Comparison of ENCODE assay signal across 1 cellular context in the genomic region with DNA sequence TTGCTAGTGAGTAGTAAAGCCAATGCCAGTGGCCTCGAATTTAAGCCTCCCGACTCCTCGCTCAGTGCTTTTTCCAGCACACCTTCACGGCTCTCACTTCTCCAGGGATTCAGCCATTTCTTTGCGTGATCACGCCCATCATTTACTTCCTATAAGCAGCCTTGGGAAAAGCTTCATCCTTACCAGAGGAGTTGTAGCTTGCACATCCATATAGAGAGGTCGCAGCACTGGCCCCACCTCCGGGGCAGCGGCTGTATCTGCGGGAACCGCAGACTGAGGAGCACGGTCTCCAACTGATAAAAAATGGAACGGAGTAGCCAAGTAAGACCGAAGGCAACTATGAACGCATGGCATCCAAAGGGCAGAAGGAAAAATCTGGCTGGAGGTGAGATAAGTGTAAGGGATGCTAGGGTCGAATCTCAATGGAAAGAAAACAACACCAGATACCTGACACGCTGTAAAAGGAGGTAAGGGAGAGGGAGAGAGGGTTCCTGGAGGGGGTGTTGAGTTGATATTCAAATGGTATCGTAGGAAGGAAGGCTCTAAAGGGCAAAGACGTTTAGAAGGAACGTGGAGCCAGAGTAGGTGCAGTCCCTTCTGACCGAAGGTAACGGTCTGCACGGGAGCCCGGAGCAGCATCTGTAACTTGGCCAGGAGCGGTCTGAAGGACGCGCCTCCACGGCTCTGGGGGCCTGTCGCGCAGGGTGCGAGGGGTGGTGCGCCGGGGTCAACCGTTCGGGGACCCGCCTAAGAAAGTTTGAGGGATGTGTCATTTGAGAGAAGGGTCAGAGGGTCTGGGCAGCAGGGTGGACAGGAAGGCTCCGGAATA.
TF ChIP-seq lines count a peak whose summit lies in the region.

No MANE protein-coding gene starts in this region.

TF ChIP-seq in HepG2, 621 proteins besides CTCF, POLR2A, EP300 and RAD21 (continued from another document and continues in another):
- TF ChIP-seq, protein P1, sequence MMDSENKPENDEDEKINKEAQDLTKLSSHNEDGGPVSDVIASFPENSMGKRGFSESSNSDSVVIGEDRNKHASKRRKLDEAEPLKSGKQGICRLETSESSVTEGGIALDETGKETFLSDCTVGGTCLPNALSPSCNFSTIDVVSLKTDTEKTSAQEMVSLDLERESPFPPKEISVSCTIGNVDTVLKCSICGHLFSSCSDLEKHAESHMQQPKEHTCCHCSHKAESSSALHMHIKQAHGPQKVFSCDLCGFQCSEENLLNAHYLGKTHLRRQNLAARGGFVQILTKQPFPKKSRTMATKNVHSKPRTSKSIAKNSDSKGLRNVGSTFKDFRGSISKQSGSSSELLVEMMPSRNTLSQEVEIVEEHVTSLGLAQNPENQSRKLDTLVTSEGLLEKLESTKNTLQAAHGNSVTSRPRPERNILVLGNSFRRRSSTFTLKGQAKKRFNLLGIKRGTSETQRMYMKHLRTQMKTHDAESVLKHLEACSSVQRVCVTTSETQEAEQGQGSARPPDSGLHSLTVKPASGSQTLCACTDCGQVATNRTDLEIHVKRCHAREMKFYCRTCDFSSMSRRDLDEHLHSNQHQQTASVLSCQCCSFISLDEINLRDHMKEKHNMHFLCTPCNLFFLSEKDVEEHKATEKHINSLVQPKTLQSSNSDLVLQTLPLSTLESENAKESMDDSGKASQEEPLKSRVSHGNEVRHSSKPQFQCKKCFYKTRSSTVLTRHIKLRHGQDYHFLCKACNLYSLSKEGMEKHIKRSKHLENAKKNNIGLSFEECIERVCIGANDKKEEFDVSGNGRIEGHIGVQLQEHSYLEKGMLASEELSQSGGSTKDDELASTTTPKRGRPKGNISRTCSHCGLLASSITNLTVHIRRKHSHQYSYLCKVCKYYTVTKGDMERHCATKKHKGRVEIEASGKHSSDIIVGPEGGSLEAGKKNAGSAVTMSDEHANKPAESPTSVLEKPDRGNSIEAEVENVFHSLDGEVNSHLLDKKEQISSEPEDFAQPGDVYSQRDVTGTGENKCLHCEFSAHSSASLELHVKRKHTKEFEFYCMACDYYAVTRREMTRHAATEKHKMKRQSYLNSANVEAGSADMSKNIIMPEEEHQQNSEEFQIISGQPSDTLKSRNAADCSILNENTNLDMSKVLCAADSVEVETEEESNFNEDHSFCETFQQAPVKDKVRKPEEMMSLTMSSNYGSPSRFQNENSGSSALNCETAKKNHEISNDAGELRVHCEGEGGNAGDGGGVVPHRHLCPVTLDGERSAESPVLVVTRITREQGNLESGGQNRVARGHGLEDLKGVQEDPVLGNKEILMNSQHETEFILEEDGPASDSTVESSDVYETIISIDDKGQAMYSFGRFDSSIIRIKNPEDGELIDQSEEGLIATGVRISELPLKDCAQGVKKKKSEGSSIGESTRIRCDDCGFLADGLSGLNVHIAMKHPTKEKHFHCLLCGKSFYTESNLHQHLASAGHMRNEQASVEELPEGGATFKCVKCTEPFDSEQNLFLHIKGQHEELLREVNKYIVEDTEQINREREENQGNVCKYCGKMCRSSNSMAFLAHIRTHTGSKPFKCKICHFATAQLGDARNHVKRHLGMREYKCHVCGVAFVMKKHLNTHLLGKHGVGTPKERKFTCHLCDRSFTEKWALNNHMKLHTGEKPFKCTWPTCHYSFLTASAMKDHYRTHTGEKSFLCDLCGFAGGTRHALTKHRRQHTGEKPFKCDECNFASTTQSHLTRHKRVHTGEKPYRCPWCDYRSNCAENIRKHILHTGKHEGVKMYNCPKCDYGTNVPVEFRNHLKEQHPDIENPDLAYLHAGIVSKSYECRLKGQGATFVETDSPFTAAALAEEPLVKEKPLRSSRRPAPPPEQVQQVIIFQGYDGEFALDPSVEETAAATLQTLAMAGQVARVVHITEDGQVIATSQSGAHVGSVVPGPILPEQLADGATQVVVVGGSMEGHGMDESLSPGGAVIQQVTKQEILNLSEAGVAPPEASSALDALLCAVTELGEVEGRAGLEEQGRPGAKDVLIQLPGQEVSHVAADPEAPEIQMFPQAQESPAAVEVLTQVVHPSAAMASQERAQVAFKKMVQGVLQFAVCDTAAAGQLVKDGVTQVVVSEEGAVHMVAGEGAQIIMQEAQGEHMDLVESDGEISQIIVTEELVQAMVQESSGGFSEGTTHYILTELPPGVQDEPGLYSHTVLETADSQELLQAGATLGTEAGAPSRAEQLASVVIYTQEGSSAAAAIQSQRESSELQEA (CRISPR knock-in tag; IDR thresholded peaks at IDR 0.05; ENCODE audit: not compliant biosample characterization): no peak
- TF ChIP-seq ARID2 (CRISPR knock-in tag; IDR thresholded peaks at IDR 0.05; ENCODE audit: borderline replicate concordance) (no peak), AGO2 (optimal IDR thresholded peaks at IDR 0.05; ENCODE audit: low read depth, low read length) (no peak), BATF2 (CRISPR knock-in tag; IDR thresholded peaks at IDR 0.05) (no peak; the same call in 1 of the 2 replicates), ZNF460 (CRISPR knock-in tag; IDR thresholded peaks at IDR 0.05; ENCODE audit: borderline replicate concordance) (0 out of 2 replicates have a peak, but pooled peaks have one; percentile 53), ZNF557 (CRISPR knock-in tag; IDR thresholded peaks at IDR 0.05) (no peak), KAT8 (CRISPR knock-in tag; IDR thresholded peaks at IDR 0.05) (no peak), ZBTB21 (CRISPR knock-in tag; IDR thresholded peaks at IDR 0.05) (no peak; the same call in 1 of the 2 replicates), ZNF841 (CRISPR knock-in tag; IDR thresholded peaks at IDR 0.05; ENCODE audit: borderline replicate concordance) (no peak), CHCHD3 (CRISPR knock-in tag; IDR thresholded peaks at IDR 0.05) (no peak), SP4 (CRISPR knock-in tag; IDR thresholded peaks at IDR 0.05) (peak; percentile 64; the same call in 1 of the 2 replicates), ZNF614 (CRISPR knock-in tag; IDR thresholded peaks at IDR 0.05; ENCODE audit: borderline replicate concordance) (no peak; the same call in 1 of the 2 replicates), ZSCAN29 (CRISPR knock-in tag; conservative IDR thresholded peaks at IDR 0.05) (0 out of 2 replicates have a peak, but pooled peaks have one; percentile 20), AGO1 (IDR thresholded peaks at IDR 0.05; ENCODE audit: low read depth, low read length, poor library complexity, severe bottlenecking) (no peak), ZNF746 (CRISPR knock-in tag; IDR thresholded peaks at IDR 0.05) (no peak), SMARCE1 (IDR thresholded peaks at IDR 0.05; ENCODE audit: borderline replicate concordance) (no peak), WIZ (CRISPR knock-in tag; IDR thresholded peaks at IDR 0.05) (no peak), SMC3 (IDR thresholded peaks at IDR 0.05; ENCODE audit: low read length) (no peak), ZNF446 (CRISPR knock-in tag; IDR thresholded peaks at IDR 0.05) (peak; percentile 87), ZNF510 (CRISPR knock-in tag; IDR thresholded peaks at IDR 0.05; ENCODE audit: low read depth) (no peak; the same call in none of the 2 replicates), TBL1XR1 (IDR thresholded peaks at IDR 0.05; ENCODE audit: borderline replicate concordance, low read length, partially characterized antibody) (no peak), ADNP (CRISPR knock-in tag; IDR thresholded peaks at IDR 0.05) (no peak), MED13 (CRISPR knock-in tag; IDR thresholded peaks at IDR 0.05) (no peak), ZNF550 (CRISPR knock-in tag; IDR thresholded peaks at IDR 0.05; ENCODE audit: borderline replicate concordance) (no peak; the same call in 1 of the 2 replicates), THAP7 (CRISPR knock-in tag; IDR thresholded peaks at IDR 0.05) (no peak), RBM22 (optimal IDR thresholded peaks at IDR 0.05; ENCODE audit: low read length) (no peak), RARG (CRISPR knock-in tag; IDR thresholded peaks at IDR 0.05; ENCODE audit: low read depth) (no peak; the same call in 1 of the 2 replicates), ZNF136 (CRISPR knock-in tag; IDR thresholded peaks at IDR 0.05; ENCODE audit: low read depth) (no peak), SIN3B (IDR thresholded peaks at IDR 0.05; ENCODE audit: low read length) (no peak), HNF4G (IDR thresholded peaks at IDR 0.05; ENCODE audit: borderline replicate concordance, low read depth, low read length) (no peak), HNF4G (CRISPR knock-in tag; IDR thresholded peaks at IDR 0.05; ENCODE audit: borderline replicate concordance, low read depth) (no peak)
- TF ChIP-seq, protein P2, sequence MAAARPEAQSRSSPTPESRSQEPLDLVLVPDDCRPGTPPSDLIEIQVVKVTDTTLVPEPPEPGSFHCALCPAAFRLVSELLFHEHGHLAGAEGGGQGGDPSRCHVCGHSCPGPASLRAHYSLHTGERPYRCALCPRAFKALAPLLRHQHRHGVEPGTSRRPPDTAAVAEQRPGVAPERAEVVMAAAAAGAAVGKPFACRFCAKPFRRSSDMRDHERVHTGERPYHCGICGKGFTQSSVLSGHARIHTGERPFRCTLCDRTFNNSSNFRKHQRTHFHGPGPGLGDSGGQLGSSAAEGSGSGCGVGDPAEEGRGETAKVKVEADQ (CRISPR knock-in tag; IDR thresholded peaks at IDR 0.05; ENCODE audit: borderline replicate concordance): no peak
- TF ChIP-seq, protein P3, sequence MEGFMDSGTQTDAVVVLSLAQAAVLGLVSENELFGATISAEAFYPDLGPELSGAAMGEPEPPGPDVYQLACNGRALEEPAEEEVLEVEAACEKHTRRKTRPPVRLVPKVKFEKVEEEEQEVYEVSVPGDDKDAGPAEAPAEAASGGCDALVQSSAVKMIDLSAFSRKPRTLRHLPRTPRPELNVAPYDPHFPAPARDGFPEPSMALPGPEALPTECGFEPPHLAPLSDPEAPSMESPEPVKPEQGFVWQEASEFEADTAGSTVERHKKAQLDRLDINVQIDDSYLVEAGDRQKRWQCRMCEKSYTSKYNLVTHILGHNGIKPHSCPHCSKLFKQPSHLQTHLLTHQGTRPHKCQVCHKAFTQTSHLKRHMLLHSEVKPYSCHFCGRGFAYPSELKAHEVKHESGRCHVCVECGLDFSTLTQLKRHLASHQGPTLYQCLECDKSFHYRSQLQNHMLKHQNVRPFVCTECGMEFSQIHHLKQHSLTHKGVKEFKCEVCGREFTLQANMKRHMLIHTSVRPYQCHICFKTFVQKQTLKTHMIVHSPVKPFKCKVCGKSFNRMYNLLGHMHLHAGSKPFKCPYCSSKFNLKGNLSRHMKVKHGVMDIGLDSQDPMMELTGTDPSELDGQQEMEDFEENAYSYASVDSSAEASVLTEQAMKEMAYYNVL (CRISPR knock-in tag; IDR thresholded peaks at IDR 0.05; ENCODE audit: borderline replicate concordance): no peak
- TF ChIP-seq, protein P4, sequence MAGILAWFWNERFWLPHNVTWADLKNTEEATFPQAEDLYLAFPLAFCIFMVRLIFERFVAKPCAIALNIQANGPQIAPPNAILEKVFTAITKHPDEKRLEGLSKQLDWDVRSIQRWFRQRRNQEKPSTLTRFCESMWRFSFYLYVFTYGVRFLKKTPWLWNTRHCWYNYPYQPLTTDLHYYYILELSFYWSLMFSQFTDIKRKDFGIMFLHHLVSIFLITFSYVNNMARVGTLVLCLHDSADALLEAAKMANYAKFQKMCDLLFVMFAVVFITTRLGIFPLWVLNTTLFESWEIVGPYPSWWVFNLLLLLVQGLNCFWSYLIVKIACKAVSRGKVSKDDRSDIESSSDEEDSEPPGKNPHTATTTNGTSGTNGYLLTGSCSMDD (CRISPR knock-in tag; IDR thresholded peaks at IDR 0.05): peak; percentile 47; the same call in 1 of the 2 replicates
- TF ChIP-seq, protein P5, sequence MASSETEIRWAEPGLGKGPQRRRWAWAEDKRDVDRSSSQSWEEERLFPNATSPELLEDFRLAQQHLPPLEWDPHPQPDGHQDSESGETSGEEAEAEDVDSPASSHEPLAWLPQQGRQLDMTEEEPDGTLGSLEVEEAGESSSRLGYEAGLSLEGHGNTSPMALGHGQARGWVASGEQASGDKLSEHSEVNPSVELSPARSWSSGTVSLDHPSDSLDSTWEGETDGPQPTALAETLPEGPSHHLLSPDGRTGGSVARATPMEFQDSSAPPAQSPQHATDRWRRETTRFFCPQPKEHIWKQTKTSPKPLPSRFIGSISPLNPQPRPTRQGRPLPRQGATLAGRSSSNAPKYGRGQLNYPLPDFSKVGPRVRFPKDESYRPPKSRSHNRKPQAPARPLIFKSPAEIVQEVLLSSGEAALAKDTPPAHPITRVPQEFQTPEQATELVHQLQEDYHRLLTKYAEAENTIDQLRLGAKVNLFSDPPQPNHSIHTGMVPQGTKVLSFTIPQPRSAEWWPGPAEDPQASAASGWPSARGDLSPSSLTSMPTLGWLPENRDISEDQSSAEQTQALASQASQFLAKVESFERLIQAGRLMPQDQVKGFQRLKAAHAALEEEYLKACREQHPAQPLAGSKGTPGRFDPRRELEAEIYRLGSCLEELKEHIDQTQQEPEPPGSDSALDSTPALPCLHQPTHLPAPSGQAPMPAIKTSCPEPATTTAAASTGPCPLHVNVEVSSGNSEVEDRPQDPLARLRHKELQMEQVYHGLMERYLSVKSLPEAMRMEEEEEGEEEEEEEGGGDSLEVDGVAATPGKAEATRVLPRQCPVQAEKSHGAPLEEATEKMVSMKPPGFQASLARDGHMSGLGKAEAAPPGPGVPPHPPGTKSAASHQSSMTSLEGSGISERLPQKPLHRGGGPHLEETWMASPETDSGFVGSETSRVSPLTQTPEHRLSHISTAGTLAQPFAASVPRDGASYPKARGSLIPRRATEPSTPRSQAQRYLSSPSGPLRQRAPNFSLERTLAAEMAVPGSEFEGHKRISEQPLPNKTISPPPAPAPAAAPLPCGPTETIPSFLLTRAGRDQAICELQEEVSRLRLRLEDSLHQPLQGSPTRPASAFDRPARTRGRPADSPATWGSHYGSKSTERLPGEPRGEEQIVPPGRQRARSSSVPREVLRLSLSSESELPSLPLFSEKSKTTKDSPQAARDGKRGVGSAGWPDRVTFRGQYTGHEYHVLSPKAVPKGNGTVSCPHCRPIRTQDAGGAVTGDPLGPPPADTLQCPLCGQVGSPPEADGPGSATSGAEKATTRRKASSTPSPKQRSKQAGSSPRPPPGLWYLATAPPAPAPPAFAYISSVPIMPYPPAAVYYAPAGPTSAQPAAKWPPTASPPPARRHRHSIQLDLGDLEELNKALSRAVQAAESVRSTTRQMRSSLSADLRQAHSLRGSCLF (CRISPR knock-in tag; IDR thresholded peaks at IDR 0.05; ENCODE audit: borderline replicate concordance): no peak
- TF ChIP-seq, protein P6, sequence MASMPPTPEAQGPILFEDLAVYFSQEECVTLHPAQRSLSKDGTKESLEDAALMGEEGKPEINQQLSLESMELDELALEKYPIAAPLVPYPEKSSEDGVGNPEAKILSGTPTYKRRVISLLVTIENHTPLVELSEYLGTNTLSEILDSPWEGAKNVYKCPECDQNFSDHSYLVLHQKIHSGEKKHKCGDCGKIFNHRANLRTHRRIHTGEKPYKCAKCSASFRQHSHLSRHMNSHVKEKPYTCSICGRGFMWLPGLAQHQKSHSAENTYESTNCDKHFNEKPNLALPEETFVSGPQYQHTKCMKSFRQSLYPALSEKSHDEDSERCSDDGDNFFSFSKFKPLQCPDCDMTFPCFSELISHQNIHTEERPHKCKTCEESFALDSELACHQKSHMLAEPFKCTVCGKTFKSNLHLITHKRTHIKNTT (CRISPR knock-in tag; IDR thresholded peaks at IDR 0.05): peak; percentile 23; the same call in 1 of the 2 replicates
